Comparison of ENCODE assay signal across 13 cellular contexts in the genomic region with DNA sequence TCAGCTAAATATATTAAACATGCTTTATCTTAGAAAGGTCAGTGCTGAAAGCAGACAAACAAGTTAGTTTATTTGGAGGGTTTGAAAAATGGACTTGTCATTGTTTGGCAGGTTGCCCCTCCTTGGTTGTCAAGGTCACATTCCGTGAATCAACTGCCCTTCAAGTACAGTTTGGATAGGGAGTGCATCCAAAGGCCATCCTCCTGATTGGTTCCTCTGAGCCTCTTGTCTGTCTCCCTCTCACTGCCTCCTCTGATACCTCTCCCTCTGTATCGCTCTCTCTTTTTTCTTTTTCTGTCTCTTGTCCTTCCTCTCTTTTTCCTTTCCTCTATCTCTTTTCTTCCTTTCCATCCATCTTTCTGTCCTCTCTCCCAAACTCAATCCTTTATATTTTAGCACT. TPM values are rescaled to one million over a fixed set of nuclear protein-coding genes. Genes with fewer than 3 reads are reported as not detected.
A peak's percentile ranks its signal among the peaks of the same experiment; 100 is the strongest.
DNase-seq lines count a peak whose midpoint lies in the region; ATAC-seq and TF ChIP-seq lines count a peak whose summit lies in the region.
"Had no signal": no experiment of that assay in that cellular context is flagged by ENCODE, and none has a peak within 500 bp of the region (broad histone marks: within the 10 kb centered on the region; RNA-seq: fewer than 3 reads in every experiment).

No MANE protein-coding gene starts in this region.

- H3K4me3 ChIP-seq in breast epithelium: no peak overlapping the region
- H3K4me3 ChIP-seq in choroid plexus epithelial cell (ENCODE audit: low read depth, low read length): no peak overlapping the region
- H3K4me3 ChIP-seq in right lobe of liver: no peak overlapping the region
- H3K4me3 ChIP-seq: sigmoid colon had no signal

- 49% methylated on average over 2 of the region's 2 CpGs for WGBS in right lobe of liver (ENCODE audit: insufficient coverage, low coverage, low lambda C conversion rate, missing lambda C conversion rate)

- H3K27me3 Mint-ChIP-seq in MCF 10A (ENCODE audit: insufficient read depth, unreplicated experiment): no peaks in the 10 kb centered on the region
- H3K27me3 Mint-ChIP-seq: memory B cell had no signal

- CTCF ChIA-PET in MCF 10A (lab: Yijun Ruan, JAX): interaction anchor here (0.8 to 1.0 kb wide), 2 partner anchors 46 to 92 kb away, joined by 3 to 4 read pairs; no protein-coding TSS in a partner anchor

- no peaks in the 10 kb centered on the region for H3K27me3 ChIP-seq in breast epithelium
- H3K27me3 ChIP-seq in right lobe of liver: no peaks in the 10 kb centered on the region
- H3K27me3 ChIP-seq: brain microvascular endothelial cell, sigmoid colon had no signal

- intact Hi-C loops in MCF 10A (cut with micrococcal nuclease) (no loop called here), breast epithelium (cut with DNase I; ENCODE audit: low total_unique reads) (no loop called here), right lobe of liver (cut with DNase I) (no loop called here)

- POLR2A ChIA-PET in MCF 10A (lab: Yijun Ruan, JAX): interaction anchor here (0.8 to 1.4 kb wide), 3 partner anchors 10 to 110 kb away, joined by 3 to 5 read pairs (median 3); a partner anchor contains a TSS

- H3K36me3 ChIP-seq in breast epithelium: no peaks in the 10 kb centered on the region
- H3K36me3 ChIP-seq in right lobe of liver: no peaks in the 10 kb centered on the region
- H3K36me3 ChIP-seq: sigmoid colon had no signal

- no TSS peak for BruUV-seq in MCF 10A (replicated peaks; lab: Mats Ljungman, UMichigan)

- DNase-seq in MCF 10A (ENCODE audit: unreplicated experiment): peak; percentile 27
- no peak for DNase-seq in breast epithelium (ENCODE audit: low spot score in 2 of 2)
- peak; percentile 72 for DNase-seq in choroid plexus epithelial cell (ENCODE audit: low read depth)
- DNase-seq in right lobe of liver: no peak
- no peak for DNase-seq in activated CD8-positive, alpha-beta memory T cell treated with anti-CD3 and anti-CD28 coated beads for 24 hours
- no peak for DNase-seq in NCI-H1417 treated with DMSO at 0.1 percent for 48 hours (lab: John Stamatoyannopoulos, UW)
- DNase-seq: brain microvascular endothelial cell, DND-41, sigmoid colon had no signal

- TF ChIP-seq POLR2A in breast epithelium (IDR thresholded peaks at IDR 0.05) (no peak), right lobe of liver (IDR thresholded peaks at IDR 0.05) (no peak)

- no peaks in the 10 kb centered on the region for H3K9me3 Mint-ChIP-seq in MCF 10A (ENCODE audit: unreplicated experiment)
- H3K9me3 Mint-ChIP-seq: memory B cell; T-helper 1 cell treated with Interleukin-12 subunit alpha and Interleukin-12 subunit beta and Interleukin-4 antibody, amounts not matched to agents 30 μg/mL and 1 μg/mL, for 36 hours had no signal

- H3K27ac ChIP-seq in breast epithelium (no peak overlapping the region), right lobe of liver (no peak overlapping the region)
- H3K27ac ChIP-seq: brain microvascular endothelial cell had no signal

- H3K4me3 Mint-ChIP-seq in MCF 10A (ENCODE audit: unreplicated experiment): no peak overlapping the region
- H3K4me3 Mint-ChIP-seq: memory B cell; T-helper 1 cell treated with Interleukin-12 subunit alpha and Interleukin-12 subunit beta and Interleukin-4 antibody, amounts not matched to agents 30 μg/mL and 1 μg/mL, for 36 hours had no signal

- H3K27ac Mint-ChIP-seq in MCF 10A (ENCODE audit: low read depth, unreplicated experiment): no peak overlapping the region
- H3K27ac Mint-ChIP-seq: T-helper 1 cell treated with Interleukin-12 subunit alpha and Interleukin-12 subunit beta and Interleukin-4 antibody, amounts not matched to agents 30 μg/mL and 1 μg/mL, for 36 hours had no signal

- peaks cover 6% of the 10 kb centered on the region for H3K36me3 Mint-ChIP-seq in MCF 10A (ENCODE audit: insufficient read depth, unreplicated experiment)

- no peaks in the 10 kb centered on the region for H3K9me3 ChIP-seq in breast epithelium
- H3K9me3 ChIP-seq in right lobe of liver: no peaks in the 10 kb centered on the region
- H3K9me3 ChIP-seq: sigmoid colon had no signal

- TF ChIP-seq CTCF in MCF 10A (IDR thresholded peaks at IDR 0.05; ENCODE audit: unreplicated experiment) (no peak), breast epithelium (IDR thresholded peaks at IDR 0.05) (no peak), choroid plexus epithelial cell (conservative IDR thresholded peaks at IDR 0.05; ENCODE audit: low read depth, low read length) (no peak), right lobe of liver (IDR thresholded peaks at IDR 0.05) (no peak)

- ATAC-seq in right lobe of liver (peak; percentile 18 to 48 (median 42)), GM21786 (IDR thresholded peaks at IDR 0.05; ENCODE audit: unreplicated experiment) (no peak)
- ATAC-seq in activated CD4-positive, CD25-positive, alpha-beta regulatory T cell treated with anti-CD3 and anti-CD28 coated beads, Interleukin-2, amount 50 U/mL, for 24 hours: no peak

- peaks cover 25% of the 10 kb centered on the region for H3K4me1 Mint-ChIP-seq in MCF 10A (ENCODE audit: insufficient read depth, unreplicated experiment)

- H3K4me1 ChIP-seq in breast epithelium: peaks cover 0 to 3% of the 10 kb centered on the region in 2 donors
- H3K4me1 ChIP-seq in right lobe of liver: peaks cover 0 to 21% (median 2%) of the 10 kb centered on the region in 4 donors

RNA-seq across cellular contexts. Expression of a gene that starts 5.4 kb away (rescaled TPM):
- total RNA-seq in MCF 10A (2022): 56.1 TPM in 2 replicates
- 100 to 1,000 TPM; 107 to 125 (median 117) TPM for total RNA-seq in breast epithelium
- total RNA-seq in right lobe of liver: 10 to 100 TPM; 16.3 to 48.4 (median 26.4) TPM

Comparison
In these comparisons a context has a peak if more than half of its experiments do, and no peak if none do; other contexts are left out.
1. DNase-seq: peak in MCF 10A (single experiment) and choroid plexus epithelial cell (single experiment); none in breast epithelium (0 of 2), right lobe of liver (0 of 3), activated CD8-positive, alpha-beta memory T cell treated with anti-CD3 and anti-CD28 coated beads for 24 hours (single experiment) and NCI-H1417 treated with DMSO at 0.1 percent for 48 hours (single experiment).
2. ATAC-seq: peak in right lobe of liver (4 of 4); none in GM21786 (single experiment) and activated CD4-positive, CD25-positive, alpha-beta regulatory T cell treated with anti-CD3 and anti-CD28 coated beads, Interleukin-2, amount 50 U/mL, for 24 hours (0 of 2).